In genomic region chr19:14599548-14600147, GRCh38 we compare ENCODE assay signal across 33 cellular contexts. TPM values are rescaled to one million over a fixed set of nuclear protein-coding genes. Genes with fewer than 3 reads are reported as not detected.
"Had no signal": no experiment of that assay in that cellular context is flagged by ENCODE, and none has a peak within 500 bp of the region (broad histone marks: within the 10 kb centered on the region; RNA-seq: fewer than 3 reads in every experiment).

No MANE protein-coding gene starts in this region.

- H3K27ac Mint-ChIP-seq: activated CD4-positive, alpha-beta T cell treated with anti-CD3 and anti-CD28 coated beads, Interleukin-2, amount 10 ng/mL, durations not matched to agents 24 days and 14 days; activated CD8-positive, alpha-beta T cell treated with anti-CD3 and anti-CD28 coated beads for 36 hours; activated naive CD4-positive, alpha-beta T cell treated with anti-CD3 and anti-CD28 coated beads, Interleukin-2, amount 50 U/mL, for 72 hours; activated T-cell treated with anti-CD3 and anti-CD28 coated beads, Interleukin-2, amount 50 U/mL, for 72 hours; activated T-helper 17 cell treated with anti-CD3 and anti-CD28 coated beads, Interleukin-2, amount 50 U/mL, for 72 hours; T-cell; T-helper 17 cell had no signal

- H3K36me3 ChIP-seq: adrenal gland, breast epithelium had no signal

- H3K27ac ChIP-seq: adrenal gland, body of pancreas, breast epithelium, RWPE1, VCaP had no signal

- H3K27me3 ChIP-seq: body of pancreas, breast epithelium had no signal

- H3K36me3 Mint-ChIP-seq: T-cell had no signal

- H3K9me3 ChIP-seq: adrenal gland had no signal

- H3K4me3 Mint-ChIP-seq: activated CD4-positive, alpha-beta T cell treated with anti-CD3 and anti-CD28 coated beads, Interleukin-2, amount 10 ng/mL, durations not matched to agents 24 days and 14 days; activated CD8-positive, alpha-beta T cell treated with anti-CD3 and anti-CD28 coated beads for 36 hours; activated T-cell treated with anti-CD3 and anti-CD28 coated beads, Interleukin-2, amount 50 U/mL, for 72 hours; activated T-helper 17 cell treated with anti-CD3 and anti-CD28 coated beads, Interleukin-2, amount 50 U/mL, for 72 hours; T-cell; T-helper 17 cell had no signal

- H3K4me1 Mint-ChIP-seq: activated CD4-positive, alpha-beta T cell treated with anti-CD3 and anti-CD28 coated beads, Interleukin-2, amount 10 ng/mL, durations not matched to agents 24 days and 14 days had no signal

- H3K27me3 Mint-ChIP-seq: activated CD4-positive, alpha-beta T cell treated with anti-CD3 and anti-CD28 coated beads, Interleukin-2, amount 10 ng/mL, durations not matched to agents 24 days and 14 days; activated CD8-positive, alpha-beta T cell treated with anti-CD3 and anti-CD28 coated beads for 36 hours; activated T-helper 17 cell treated with anti-CD3 and anti-CD28 coated beads, Interleukin-2, amount 50 U/mL, for 72 hours; T-helper 17 cell had no signal

- H3K4me3 ChIP-seq: adrenal gland, body of pancreas, breast epithelium had no signal

- H3K4me1 ChIP-seq: adrenal gland, body of pancreas, breast epithelium had no signal

- DNase-seq: activated CD4-positive, alpha-beta T cell treated with anti-CD3 and anti-CD28 coated beads, Interleukin-2, amount 10 ng/mL, durations not matched to agents 24 days and 14 days; activated CD4-positive, alpha-beta T cell treated with anti-CD3 and anti-CD28 coated beads, Interleukin-2, amount 50 U/mL, for 4 hours; activated CD8-positive, alpha-beta T cell treated with anti-CD3 and anti-CD28 coated beads for 36 hours; activated effector memory CD4-positive, alpha-beta T cell treated with anti-CD3 and anti-CD28 coated beads, Interleukin-2, amount 50 U/mL, for 16 hours; activated naive CD4-positive, alpha-beta T cell; activated T-cell treated with anti-CD3 and anti-CD28 coated beads, Interleukin-2, amount 50 U/mL, for 1 hour; activated T-cell treated with anti-CD3 and anti-CD28 coated beads, Interleukin-2, amount 50 U/mL, for 72 hours; adrenal gland; body of pancreas; Karpas-422; KBM-7; NCI-H1105 treated with DMSO at 0.1 percent for 48 hours; NCI-H1436; NCI-H1694 treated with DMSO at 0.1 percent for 48 hours; NCI-H2029; NCI-H345; NCI-H524 treated with DMSO at 0.1 percent for 48 hours; NCI-H748 treated with DMSO at 0.1 percent for 48 hours; NK-92 treated with Interleukin-12 subunit alpha and Interleukin-12 subunit beta, amount 100 ng/mL, for 24 hours; PC-3; SIG-M5; T-cell; T-helper 17 cell had no signal

- ATAC-seq: activated CD8-positive, alpha-beta T cell treated with anti-CD3 and anti-CD28 coated beads for 36 hours; activated naive CD4-positive, alpha-beta T cell treated with anti-CD3 and anti-CD28 coated beads, Interleukin-2, amount 50 U/mL, for 72 hours; activated T-cell treated with anti-CD3 and anti-CD28 coated beads, Interleukin-2, amount 50 U/mL, for 72 hours; activated T-helper 17 cell treated with anti-CD3 and anti-CD28 coated beads, Interleukin-2, amount 50 U/mL, for 72 hours; body of pancreas; PC-3; Right ventricle myocardium inferior; SK-N-SH treated with all-trans-retinoic acid at 6 μM for 48 hours; T-cell; T-helper 17 cell had no signal

RNA-seq across cellular contexts. Expression of gene CLEC17A, which starts 16.8 kb away (rescaled TPM):
- total RNA-seq: activated CD4-positive, alpha-beta T cell treated with anti-CD3 and anti-CD28 coated beads, Interleukin-2, amount 10 ng/mL, durations not matched to agents 24 days and 14 days; adrenal gland; body of pancreas; breast epithelium; cardiac septum; MCF 10A; NCI-H460; PC-3; Right ventricle myocardium inferior had no signal
